12 cellular contexts compared by ENCODE assay signal in genomic region chr2:62219407-62220159, GRCh38. TPM values are rescaled to one million over a fixed set of nuclear protein-coding genes. Genes with fewer than 3 reads are reported as not detected.
DNase-seq lines count a peak whose midpoint lies in the region; ATAC-seq and TF ChIP-seq lines count a peak whose summit lies in the region.
"Had no signal": no experiment of that assay in that cellular context is flagged by ENCODE, and none has a peak within 500 bp of the region (broad histone marks: within the 10 kb centered on the region; RNA-seq: fewer than 3 reads in every experiment).

No MANE protein-coding gene starts in this region.

- DNase-seq in Caco-2: no peak
- DNase-seq in MV-4-11 (lab: John Stamatoyannopoulos, UW): peak; percentile 27
- DNase-seq in effector memory CD8-positive, alpha-beta T cell: no peak
- DNase-seq in stimulated activated CD4-positive, alpha-beta T cell treated with anti-CD3 and anti-CD28 coated beads, Interleukin-12 subunit alpha, Interleukin-12 subunit beta, amount 100 ng/mL, for 4 hours: no peak
- DNase-seq in activated gamma-delta T cell (lab: John Stamatoyannopoulos, UW): no peak
- no peak for DNase-seq in left lobe of liver (ENCODE audit: low spot score)
- DNase-seq: COR-L47, IMR-90, NCI-H1436 treated with DMSO at 0.1 percent for 48 hours, NCI-H748 treated with DMSO at 0.1 percent for 48 hours had no signal

- no peaks in the 10 kb centered on the region for H3K27me3 ChIP-seq in Caco-2 (replicated peaks; ENCODE audit: control insufficient read depth, insufficient read depth, low read length)
- H3K27me3 ChIP-seq: cardiac muscle cell had no signal

- peak overlapping the region; percentile 55 for H3K27ac Mint-ChIP-seq in Caco-2 (ENCODE audit: unreplicated experiment)
- peak overlapping the region; percentile 82 to 89 for H3K27ac Mint-ChIP-seq in effector memory CD8-positive, alpha-beta T cell

- H3K4me3 ChIP-seq in Caco-2 (ENCODE audit: low read depth, low read length) (no peak overlapping the region), skin epidermis (no peak overlapping the region)
- H3K4me3 ChIP-seq: cardiac muscle cell had no signal

- H3K4me3 Mint-ChIP-seq in Caco-2 (ENCODE audit: unreplicated experiment): no peak overlapping the region
- H3K4me3 Mint-ChIP-seq in effector memory CD8-positive, alpha-beta T cell: peak overlapping the region; percentile 8 to 75

- H3K9me3 Mint-ChIP-seq in Caco-2 (ENCODE audit: unreplicated experiment): no peaks in the 10 kb centered on the region
- H3K9me3 Mint-ChIP-seq in effector memory CD8-positive, alpha-beta T cell: no peaks in the 10 kb centered on the region

- H3K36me3 Mint-ChIP-seq in Caco-2 (ENCODE audit: insufficient read depth, unreplicated experiment): peaks cover 83% of the 10 kb centered on the region
- peaks cover 30% of the 10 kb centered on the region for H3K36me3 Mint-ChIP-seq in effector memory CD8-positive, alpha-beta T cell (ENCODE audit: insufficient read depth)

- H3K27ac ChIP-seq in skin epidermis: peak overlapping the region in 12 of 21 experiments; percentile 4 to 77 (median 52)
- H3K27ac ChIP-seq: cardiac muscle cell had no signal

- H3K4me1 Mint-ChIP-seq in Caco-2 (ENCODE audit: low read depth, unreplicated experiment): peaks cover 33% of the 10 kb centered on the region
- peaks cover 77 to 90% of the 10 kb centered on the region in 2 donors for H3K4me1 Mint-ChIP-seq in effector memory CD8-positive, alpha-beta T cell (ENCODE audit: low read depth in 2 of 2)

- intact Hi-C loops in Caco-2 (cut with micrococcal nuclease; ENCODE audit: unreplicated experiment): loop anchor here (10.0 kb wide), 1 partner anchor 225 kb away; no protein-coding TSS in a partner anchor

- peaks cover 34% of the 10 kb centered on the region for H3K4me1 ChIP-seq in Caco-2

- no peaks in the 10 kb centered on the region for H3K36me3 ChIP-seq in Caco-2 (ENCODE audit: control insufficient read depth, insufficient read depth, low read length)

- CTCF ChIA-PET in Caco-2 (lab: Charles Lee): no interaction called here

- POLR2A ChIA-PET in Caco-2 (lab: Charles Lee): no interaction called here

- no peak for TF ChIP-seq CTCF in Caco-2 (IDR thresholded peaks at IDR 0.05; ENCODE audit: insufficient read depth in 1 of 2, low read depth in 1 of 2, low read length in 1 of 2, severe bottlenecking in 1 of 2, unreplicated experiment in 1 of 2)

- H3K9me3 ChIP-seq in Caco-2: no peaks in the 10 kb centered on the region

- ATAC-seq in effector memory CD8-positive, alpha-beta T cell (replicated peaks): peak; percentile 18
- ATAC-seq in left lobe of liver: no peak

- H3K27me3 Mint-ChIP-seq in Caco-2 (ENCODE audit: insufficient read depth, unreplicated experiment): no peaks in the 10 kb centered on the region
- H3K27me3 Mint-ChIP-seq in effector memory CD8-positive, alpha-beta T cell: no peaks in the 10 kb centered on the region

- BruUV-seq in Caco-2 (replicated peaks; lab: Mats Ljungman, UMichigan): no TSS peak

RNA-seq across cellular contexts. Expression of gene B3GNT2, which starts 23.7 kb away (rescaled TPM):
- 47.4 and 50.5 TPM in 2 replicates for total RNA-seq in Caco-2 (2022)
- total RNA-seq in left lobe of liver: 9.7 TPM
